35 cellular contexts compared by ENCODE assay signal in genomic region chr13:112200200-112200599, GRCh38.
"Had no signal": no experiment of that assay in that cellular context is flagged by ENCODE, and none has a peak within 500 bp of the region (broad histone marks: within the 10 kb centered on the region; RNA-seq: fewer than 3 reads in every experiment).

No MANE protein-coding gene starts in this region.

- H3K4me1 ChIP-seq: adrenal gland, ascending aorta, breast epithelium, colonic mucosa, foreskin keratinocyte, gastrocnemius medialis had no signal

- H3K9me3 Mint-ChIP-seq: activated CD4-positive, alpha-beta memory T cell treated with anti-CD3 and anti-CD28 coated beads for 36 hours; activated CD4-positive, alpha-beta T cell treated with anti-CD3 and anti-CD28 coated beads, Interleukin-2, amount 10 ng/mL, durations not matched to agents 24 days and 14 days; activated naive CD4-positive, alpha-beta T cell treated with anti-CD3 and anti-CD28 coated beads for 36 hours; activated naive CD4-positive, alpha-beta T cell treated with anti-CD3 and anti-CD28 coated beads, Interleukin-2, amount 50 U/mL, for 24 hours; activated naive CD8-positive, alpha-beta T cell treated with anti-CD3 and anti-CD28 coated beads for 36 hours; activated naive CD8-positive, alpha-beta T cell treated with anti-CD3 and anti-CD28 coated beads, Interleukin-2, amount 50 U/mL, for 24 hours; activated T-helper 1 cell treated with anti-CD3 and anti-CD28 coated beads, Interleukin-12 subunit alpha, Interleukin-12 subunit beta, Interleukin-2, Interleukin-4 antibody, amounts not matched to agents 30 ng/mL and 10 ng/mL and 1 ng/mL, durations not matched to agents 14 hours and 24 hours and 36 hours; activated T-helper 2 cell treated with anti-CD3 and anti-CD28 coated beads, Interferon-gamma antibody, Interleukin-2, Interleukin-4, amounts not matched to agents 10 μg/mL and 5 μg/mL and 100 μg/mL, durations not matched to agents 14 hours and 24 hours and 36 hours; endodermal cell had no signal

- H3K4me3 Mint-ChIP-seq: activated CD4-positive, alpha-beta memory T cell treated with anti-CD3 and anti-CD28 coated beads for 36 hours; activated CD4-positive, alpha-beta T cell treated with anti-CD3 and anti-CD28 coated beads for 36 hours; activated CD4-positive, alpha-beta T cell treated with anti-CD3 and anti-CD28 coated beads, Interleukin-2, amount 10 ng/mL, durations not matched to agents 24 days and 14 days; activated CD8-positive, alpha-beta memory T cell treated with anti-CD3 and anti-CD28 coated beads, Interleukin-2, amount 10 ng/mL, durations not matched to agents 7 days and 5 days; activated CD8-positive, alpha-beta T cell treated with anti-CD3 and anti-CD28 coated beads, Interleukin-2, amount 10 ng/mL, durations not matched to agents 7 days and 5 days; activated naive CD4-positive, alpha-beta T cell treated with anti-CD3 and anti-CD28 coated beads for 36 hours; activated naive CD4-positive, alpha-beta T cell treated with anti-CD3 and anti-CD28 coated beads, Interleukin-2, amount 50 U/mL, for 24 hours; activated naive CD8-positive, alpha-beta T cell treated with anti-CD3 and anti-CD28 coated beads for 36 hours; activated naive CD8-positive, alpha-beta T cell treated with anti-CD3 and anti-CD28 coated beads, Interleukin-2, amount 50 U/mL, for 24 hours; activated T-helper 1 cell treated with anti-CD3 and anti-CD28 coated beads, Interleukin-12 subunit alpha, Interleukin-12 subunit beta, Interleukin-2, Interleukin-4 antibody, amounts not matched to agents 30 ng/mL and 10 ng/mL and 1 ng/mL, durations not matched to agents 14 hours and 24 hours and 36 hours; brain; dendritic cell treated with granulocyte-macrophage colony-stimulating factor and Interleukin-4, amounts not matched to agents 40 ng/mL and 50 ng/mL, for 4 days; endodermal cell had no signal

- H3K36me3 ChIP-seq: adrenal gland, ascending aorta, breast epithelium, cardiac muscle cell, colonic mucosa, esophagus muscularis mucosa, gastrocnemius medialis had no signal

- H3K27ac Mint-ChIP-seq: activated CD4-positive, alpha-beta memory T cell treated with anti-CD3 and anti-CD28 coated beads for 36 hours; activated CD4-positive, alpha-beta T cell treated with anti-CD3 and anti-CD28 coated beads for 36 hours; activated CD4-positive, alpha-beta T cell treated with anti-CD3 and anti-CD28 coated beads, Interleukin-2, amount 10 ng/mL, durations not matched to agents 24 days and 14 days; activated CD8-positive, alpha-beta memory T cell treated with anti-CD3 and anti-CD28 coated beads, Interleukin-2, amount 10 ng/mL, durations not matched to agents 7 days and 5 days; activated CD8-positive, alpha-beta T cell treated with anti-CD3 and anti-CD28 coated beads, Interleukin-2, amount 10 ng/mL, durations not matched to agents 7 days and 5 days; activated naive CD4-positive, alpha-beta T cell treated with anti-CD3 and anti-CD28 coated beads for 36 hours; activated naive CD4-positive, alpha-beta T cell treated with anti-CD3 and anti-CD28 coated beads, Interleukin-2, amount 50 U/mL, for 24 hours; activated naive CD8-positive, alpha-beta T cell treated with anti-CD3 and anti-CD28 coated beads for 36 hours; activated naive CD8-positive, alpha-beta T cell treated with anti-CD3 and anti-CD28 coated beads, Interleukin-2, amount 50 U/mL, for 24 hours; activated T-helper 1 cell treated with anti-CD3 and anti-CD28 coated beads, Interleukin-12 subunit alpha, Interleukin-12 subunit beta, Interleukin-2, Interleukin-4 antibody, amounts not matched to agents 30 ng/mL and 10 ng/mL and 1 ng/mL, durations not matched to agents 14 hours and 24 hours and 36 hours; activated T-helper 2 cell treated with anti-CD3 and anti-CD28 coated beads, Interferon-gamma antibody, Interleukin-2, Interleukin-4, amounts not matched to agents 10 μg/mL and 5 μg/mL and 100 μg/mL, durations not matched to agents 14 hours and 24 hours and 36 hours; brain; dendritic cell treated with granulocyte-macrophage colony-stimulating factor and Interleukin-4, amounts not matched to agents 40 ng/mL and 50 ng/mL, for 4 days; endodermal cell had no signal

- H3K36me3 Mint-ChIP-seq: activated CD4-positive, alpha-beta memory T cell treated with anti-CD3 and anti-CD28 coated beads for 36 hours; activated CD8-positive, alpha-beta memory T cell treated with anti-CD3 and anti-CD28 coated beads, Interleukin-2, amount 10 ng/mL, durations not matched to agents 7 days and 5 days; activated naive CD4-positive, alpha-beta T cell treated with anti-CD3 and anti-CD28 coated beads, Interleukin-2, amount 50 U/mL, for 24 hours; activated naive CD8-positive, alpha-beta T cell treated with anti-CD3 and anti-CD28 coated beads for 36 hours; brain had no signal

- DNase-seq: activated CD4-positive, alpha-beta memory T cell treated with anti-CD3 and anti-CD28 coated beads for 36 hours; activated CD4-positive, alpha-beta T cell treated with anti-CD3 and anti-CD28 coated beads for 36 hours; activated CD4-positive, alpha-beta T cell treated with anti-CD3 and anti-CD28 coated beads, Interleukin-2, amount 10 ng/mL, durations not matched to agents 24 days and 14 days; activated CD4-positive, CD25-positive, alpha-beta regulatory T cell; activated CD4-positive, CD25-positive, alpha-beta regulatory T cell treated with anti-CD3 and anti-CD28 coated beads, Interleukin-2, amount 50 U/mL, for 72 hours; activated CD8-positive, alpha-beta memory T cell treated with anti-CD3 and anti-CD28 coated beads, Interleukin-2, amount 10 ng/mL, durations not matched to agents 7 days and 5 days; activated CD8-positive, alpha-beta memory T cell treated with anti-CD3 and anti-CD28 coated beads, Interleukin-2, amount 50 U/mL, for 4 hours; activated CD8-positive, alpha-beta T cell treated with anti-CD3 and anti-CD28 coated beads, Interleukin-2, amount 10 ng/mL, durations not matched to agents 7 days and 5 days; activated effector memory CD4-positive, alpha-beta T cell treated with anti-CD3 and anti-CD28 coated beads, Interleukin-2, amount 50 U/mL, for 16 hours; activated naive CD4-positive, alpha-beta T cell treated with anti-CD3 and anti-CD28 coated beads for 36 hours; activated naive CD8-positive, alpha-beta T cell treated with anti-CD3 and anti-CD28 coated beads for 36 hours; activated naive CD8-positive, alpha-beta T cell treated with anti-CD3 and anti-CD28 coated beads, Interleukin-2, amount 50 U/mL, for 24 hours; activated T-cell treated with anti-CD3 and anti-CD28 coated beads, Interleukin-2, amount 50 U/mL, for 1 hour; activated T-cell treated with anti-CD3 and anti-CD28 coated beads, Interleukin-2, amount 50 U/mL, for 48 hours; amygdala; central memory CD4-positive, alpha-beta T cell; cerebellar nuclear complex; colonic mucosa; effector memory CD4-positive, alpha-beta T cell; endodermal cell; foreskin keratinocyte; gastrocnemius medialis; glutamatergic neuron; T-helper 2 cell had no signal

- ATAC-seq: activated CD4-positive, alpha-beta T cell treated with anti-CD3 and anti-CD28 coated beads for 36 hours; activated CD8-positive, alpha-beta memory T cell treated with anti-CD3 and anti-CD28 coated beads, Interleukin-2, amount 10 ng/mL, durations not matched to agents 7 days and 5 days; activated CD8-positive, alpha-beta T cell treated with anti-CD3 and anti-CD28 coated beads, Interleukin-2, amount 10 ng/mL, durations not matched to agents 7 days and 5 days; activated naive CD8-positive, alpha-beta T cell treated with anti-CD3 and anti-CD28 coated beads, Interleukin-2, amount 50 U/mL, for 24 hours; foreskin keratinocyte; gastrocnemius medialis had no signal

- H3K27ac ChIP-seq: adrenal gland, ascending aorta, breast epithelium, cardiac muscle cell, colonic mucosa, dorsolateral prefrontal cortex, esophagus muscularis mucosa, foreskin keratinocyte, gastrocnemius medialis had no signal

- H3K4me3 ChIP-seq: adrenal gland, ascending aorta, breast epithelium, cardiac muscle cell, colonic mucosa, dorsolateral prefrontal cortex, esophagus muscularis mucosa, gastrocnemius medialis had no signal

- H3K4me1 Mint-ChIP-seq: activated naive CD4-positive, alpha-beta T cell treated with anti-CD3 and anti-CD28 coated beads, Interleukin-2, amount 50 U/mL, for 24 hours; activated naive CD8-positive, alpha-beta T cell treated with anti-CD3 and anti-CD28 coated beads, Interleukin-2, amount 50 U/mL, for 24 hours had no signal

- H3K27me3 ChIP-seq: ascending aorta had no signal

- H3K9me3 ChIP-seq: adrenal gland, ascending aorta, breast epithelium, colonic mucosa, esophagus muscularis mucosa, gastrocnemius medialis had no signal
